Comparison of ENCODE assay signal across 21 cellular contexts in the genomic region with DNA sequence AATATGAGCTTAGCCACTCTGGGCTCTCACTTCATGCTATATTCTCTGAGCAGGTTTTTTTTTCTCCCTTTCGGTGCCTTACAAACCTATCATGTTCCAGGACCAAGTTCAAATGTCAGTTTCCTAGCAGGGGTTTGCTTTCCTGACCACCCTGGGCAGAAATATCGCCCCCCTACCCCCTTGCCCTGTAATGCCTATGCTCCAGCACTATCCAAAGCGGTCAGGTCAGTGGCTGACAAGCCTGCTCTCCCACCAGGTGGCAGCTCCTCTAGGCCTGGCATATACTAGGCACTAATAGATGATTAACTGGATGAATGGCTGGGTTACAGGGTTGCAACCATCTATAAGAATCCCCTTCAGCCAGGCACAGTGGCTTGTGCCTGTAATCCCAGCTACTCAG. TPM values are rescaled to one million over a fixed set of nuclear protein-coding genes. Genes with fewer than 3 reads are reported as not detected.
DNase-seq lines count a peak whose midpoint lies in the region; ATAC-seq, FAIRE-seq and TF ChIP-seq lines count a peak whose summit lies in the region.
"Had no signal": no experiment of that assay in that cellular context is flagged by ENCODE, and none has a peak within 500 bp of the region (broad histone marks: within the 10 kb centered on the region; RNA-seq: fewer than 3 reads in every experiment).

No MANE protein-coding gene starts in this region.

- H3K27me3 ChIP-seq in spleen (replicated peaks in 1 of 7) = no peaks in the 10 kb centered on the region
- H3K27me3 ChIP-seq in CD4-positive, alpha-beta memory T cell (ENCODE audit: insufficient read depth, low read length) = no peaks in the 10 kb centered on the region

- no peak overlapping the region for H3K27ac ChIP-seq in A549
- H3K27ac ChIP-seq in VCaP = no peak overlapping the region
- no peak overlapping the region for H3K27ac ChIP-seq in spleen
- no peak overlapping the region for H3K27ac ChIP-seq in CD4-positive, alpha-beta memory T cell (ENCODE audit: low read depth, low read length)
- H3K27ac ChIP-seq: parathyroid adenoma, skin epidermis had no signal

- no peak for FAIRE-seq in A549 (lab: Jason Lieb, UNC)

- H3K4me2 ChIP-seq in A549 = no peak overlapping the region

- 85% methylated on average over 3 of the region's 3 CpGs for WGBS in A549 (ENCODE audit: missing lambda C conversion rate)
- 76 to 95% (median 82%) methylated on average over 3 of the region's 3 CpGs for WGBS in spleen, 5 donors

- no peak for TF ChIP-seq RAD21 in A549 (conservative IDR thresholded peaks at IDR 0.05 in 1 of 2, IDR thresholded peaks at IDR 0.05 in 1 of 2)

- peaks cover 0 to 20% (median 0%) of the 10 kb centered on the region in 6 donors for H3K36me3 ChIP-seq in spleen
- H3K36me3 ChIP-seq in CD4-positive, alpha-beta memory T cell (ENCODE audit: insufficient read depth, low read length) = no peaks in the 10 kb centered on the region

- peaks cover 4 to 6% of the 10 kb centered on the region in 2 donors for H3K27me3 Mint-ChIP-seq in CD4-positive, alpha-beta memory T cell
- H3K27me3 Mint-ChIP-seq: activated naive CD8-positive, alpha-beta T cell; activated T-cell treated with anti-CD3 and anti-CD28 coated beads, Interleukin-2, amount 50 U/mL, for 24 hours had no signal

- TF ChIP-seq EP300 in A549 (IDR thresholded peaks at IDR 0.05) = no peak

- H3K9me3 ChIP-seq in A549 (no peaks in the 10 kb centered on the region), spleen (no peaks in the 10 kb centered on the region)
- no peaks in the 10 kb centered on the region for H3K9me3 ChIP-seq in CD4-positive, alpha-beta memory T cell (ENCODE audit: control insufficient read depth in 1 of 2, low read length in 2 of 2)

- H3K4me3 Mint-ChIP-seq in CD4-positive, alpha-beta memory T cell = no peak overlapping the region
- H3K4me3 Mint-ChIP-seq: activated CD4-positive, alpha-beta memory T cell treated with anti-CD3 and anti-CD28 coated beads for 36 hours; activated naive CD8-positive, alpha-beta T cell; activated T-cell treated with anti-CD3 and anti-CD28 coated beads, Interleukin-2, amount 50 U/mL, for 24 hours; CD8-positive, alpha-beta memory T cell; IgD-negative memory B cell had no signal

- no peaks in the 10 kb centered on the region for H3K36me3 Mint-ChIP-seq in CD4-positive, alpha-beta memory T cell
- H3K36me3 Mint-ChIP-seq: activated CD4-positive, alpha-beta memory T cell treated with anti-CD3 and anti-CD28 coated beads for 36 hours; activated naive CD8-positive, alpha-beta T cell; IgD-negative memory B cell had no signal

- no peaks in the 10 kb centered on the region for H3K4me1 Mint-ChIP-seq in CD4-positive, alpha-beta memory T cell
- H3K4me1 Mint-ChIP-seq: CD8-positive, alpha-beta memory T cell; IgD-negative memory B cell had no signal

- TF ChIP-seq CTCF in A549 (IDR thresholded peaks at IDR 0.05) (no peak), GM12873 (IDR thresholded peaks at IDR 0.05; ENCODE audit: insufficient read depth, low read depth, low read length, missing control alignments) (peak; percentile 10), VCaP (conservative IDR thresholded peaks at IDR 0.05) (peak; percentile 53), spleen (IDR thresholded peaks at IDR 0.05 in 8 of 11, conservative IDR thresholded peaks at IDR 0.05 in 3 of 11) (no peak)

- H3K9me3 Mint-ChIP-seq in CD4-positive, alpha-beta memory T cell = no peaks in the 10 kb centered on the region
- H3K9me3 Mint-ChIP-seq: activated CD4-positive, alpha-beta memory T cell treated with anti-CD3 and anti-CD28 coated beads for 36 hours; activated T-cell treated with anti-CD3 and anti-CD28 coated beads, Interleukin-2, amount 50 U/mL, for 24 hours; CD8-positive, alpha-beta memory T cell; IgD-negative memory B cell had no signal

- no peaks in the 10 kb centered on the region for H3K4me1 ChIP-seq in A549
- no peaks in the 10 kb centered on the region for H3K4me1 ChIP-seq in spleen
- no peaks in the 10 kb centered on the region for H3K4me1 ChIP-seq in CD4-positive, alpha-beta memory T cell (ENCODE audit: insufficient read depth, low read length)
- H3K4me1 ChIP-seq: parathyroid adenoma had no signal

- no peak overlapping the region for H3K27ac Mint-ChIP-seq in CD4-positive, alpha-beta memory T cell
- H3K27ac Mint-ChIP-seq: activated CD4-positive, alpha-beta memory T cell treated with anti-CD3 and anti-CD28 coated beads for 36 hours; activated naive CD8-positive, alpha-beta T cell; activated T-cell treated with anti-CD3 and anti-CD28 coated beads, Interleukin-2, amount 50 U/mL, for 24 hours; CD8-positive, alpha-beta memory T cell; IgD-negative memory B cell had no signal

- no peak for TF ChIP-seq POLR2A in A549 (IDR thresholded peaks at IDR 0.05; ENCODE audit: low read length)
- TF ChIP-seq POLR2A in spleen (IDR thresholded peaks at IDR 0.05) = no peak

- CTCF ChIA-PET in A549 (lab: Yijun Ruan, JAX) = interaction anchor here (0.5 to 10.5 kb wide), 14 partner anchors 8 to 709 kb away, joined by 3 to 142 read pairs (median 4); partner anchors contain the start of gene SCAND1
- CTCF ChIA-PET in CD4-positive, alpha-beta memory T cell (lab: Charles Lee; ENCODE audit: partially characterized antibody) = interaction anchor here (1.4 to 4.7 kb wide), 3 partner anchors 8 to 229 kb away, joined by 4 to 41 read pairs (median 20); no protein-coding TSS in a partner anchor

- DNase-seq in A549 (ENCODE audit: low read depth in 1 of 2, low spot score in 1 of 2) (no peak), iris pigment epithelial cell (ENCODE audit: low read depth) (peak; percentile 3), spleen (no peak), G401 (ENCODE audit: low spot score) (no peak)
- DNase-seq in activated CD4-positive, CD25-positive, alpha-beta regulatory T cell (lab: John Stamatoyannopoulos, UW) = no peak
- DNase-seq in CD4-positive, alpha-beta memory T cell = no peak
- DNase-seq: activated CD4-positive, alpha-beta memory T cell treated with anti-CD3 and anti-CD28 coated beads for 36 hours; activated T-cell treated with anti-CD3 and anti-CD28 coated beads, Interleukin-2, amount 50 U/mL, for 24 hours; caudate nucleus; CD8-positive, alpha-beta memory T cell; effector memory CD4-positive, alpha-beta T cell; NCI-H2081; NCI-H69; stimulated activated CD4-positive, alpha-beta T cell treated with anti-CD3 and anti-CD28 coated beads, Interleukin-4, amount 100 ng/mL, for 4 hours; stimulated activated CD8-positive, alpha-beta memory T cell treated with anti-CD3 and anti-CD28 coated beads, Interleukin-4, amount 100 ng/mL, for 48 hours had no signal

- H3K4me3 ChIP-seq in A549 (no peak overlapping the region), spleen (no peak overlapping the region)
- H3K4me3 ChIP-seq in CD4-positive, alpha-beta memory T cell (ENCODE audit: low read length in 2 of 2) = no peak overlapping the region
- H3K4me3 ChIP-seq: skin epidermis had no signal

- POLR2A ChIA-PET in A549 (lab: Yijun Ruan, JAX) = no interaction called here
- POLR2A ChIA-PET in CD4-positive, alpha-beta memory T cell (lab: Charles Lee; ENCODE audit: partially characterized antibody) = no interaction called here

- intact Hi-C loops in spleen (cut with DNase I; ENCODE audit: low total_unique reads) = no loop called here
- intact Hi-C loops in CD4-positive, alpha-beta memory T cell (cut with micrococcal nuclease) = no loop called here

- peak; percentile 48 to 57; a peak in 3 of 6 replicates for ATAC-seq in A549

- in situ Hi-C loops in G401 (cut with HindIII; ENCODE audit: low sequenced_read_pairs) = no loop called here

TF ChIP-seq in A549, 52 proteins besides CTCF, POLR2A, EP300 and RAD21 (continues in another document):
- TF ChIP-seq SMC3 (IDR thresholded peaks at IDR 0.05) = no peak
- TF ChIP-seq, protein P1, sequence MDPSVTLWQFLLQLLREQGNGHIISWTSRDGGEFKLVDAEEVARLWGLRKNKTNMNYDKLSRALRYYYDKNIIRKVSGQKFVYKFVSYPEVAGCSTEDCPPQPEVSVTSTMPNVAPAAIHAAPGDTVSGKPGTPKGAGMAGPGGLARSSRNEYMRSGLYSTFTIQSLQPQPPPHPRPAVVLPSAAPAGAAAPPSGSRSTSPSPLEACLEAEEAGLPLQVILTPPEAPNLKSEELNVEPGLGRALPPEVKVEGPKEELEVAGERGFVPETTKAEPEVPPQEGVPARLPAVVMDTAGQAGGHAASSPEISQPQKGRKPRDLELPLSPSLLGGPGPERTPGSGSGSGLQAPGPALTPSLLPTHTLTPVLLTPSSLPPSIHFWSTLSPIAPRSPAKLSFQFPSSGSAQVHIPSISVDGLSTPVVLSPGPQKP (IDR thresholded peaks at IDR 0.05; ENCODE audit: low read depth, low read length) = no peak

RNA-seq across cellular contexts. Expression of gene AAR2, which starts 25.7 kb away (rescaled TPM):
- polyA plus RNA-seq in A549 (2011; rRNA removed) (29.2 and 38.0 TPM in 2 replicates), A549 (2017; fragmentation: RNase III; extraction: RNeasy Plus Mini Kit Qiagen cat#74134 plus additional on column Dnase treatment) (26.8 to 27.2 TPM (median 27.2 TPM) in 3 replicates), spleen (10 to 100 TPM; 13.3 to 19.7 (median 18.2) TPM)
- polyA plus RNA-seq in A549 (2012; cell fraction: cytosol; rRNA removed) = 27.8 and 38.8 TPM in 2 replicates
- 36.7 and 45.9 TPM in 2 replicates for polyA plus RNA-seq in A549 (2012; cell fraction: nucleus; rRNA removed)
- 46.0 and 55.3 TPM in 2 replicates for polyA minus RNA-seq in A549 (2011; rRNA and poly(A)+ RNA removed)
- 10 to 100 TPM; 18.2 to 30.0 (median 21.9) TPM for total RNA-seq in spleen
- 41.4 and 42.2 TPM in 2 replicates for total RNA-seq in G401 (2014; rRNA removed; shearing (Covaris generic))
- 10 to 100 TPM; 21.7 to 23.0 TPM for total RNA-seq in CD4-positive, alpha-beta memory T cell
- 10 to 100 TPM; 42.2 to 54.3 TPM for polyA plus RNA-seq in CD4-positive, alpha-beta memory T cell

RNA-seq across cellular contexts. Expression of gene EPB41L1, which starts 56.0 kb away (rescaled TPM):
- polyA plus RNA-seq in A549 (2011; rRNA removed) (45.9 and 50.0 TPM in 2 replicates), A549 (2017; fragmentation: RNase III; extraction: RNeasy Plus Mini Kit Qiagen cat#74134 plus additional on column Dnase treatment) (81.6 to 94.4 TPM (median 84.2 TPM) in 3 replicates), spleen (1 to 10 TPM; 1.5 to 2.6 (median 1.5) TPM)
- polyA plus RNA-seq in A549 (2012; cell fraction: cytosol; rRNA removed) = 45.6 and 53.1 TPM in 2 replicates
- 55.6 and 60.8 TPM in 2 replicates for polyA plus RNA-seq in A549 (2012; cell fraction: nucleus; rRNA removed)
- polyA minus RNA-seq in A549 (2011; rRNA and poly(A)+ RNA removed) = 42.9 and 66.1 TPM in 2 replicates
- 10 to 100 TPM in 5 of 7 donors, 1 to 10 TPM in 2; 8.7 to 18.6 (median 16.2) TPM for total RNA-seq in spleen
- 12.9 and 22.7 TPM in 2 replicates for total RNA-seq in G401 (2014; rRNA removed; shearing (Covaris generic))
- under 1 TPM; 0.17 to 0.30 TPM for total RNA-seq in CD4-positive, alpha-beta memory T cell
- polyA plus RNA-seq in CD4-positive, alpha-beta memory T cell = not detected
- polyA plus RNA-seq: CD8-positive, alpha-beta memory T cell had no signal

Comparison
In these comparisons a context has a peak if more than half of its experiments do, and no peak if none do; other contexts are left out.
1. CTCF ChIP-seq: peak in GM12873 (single experiment) and VCaP (single experiment); none in A549 (single experiment) and spleen (0 of 11).
2. RNA of gene EPB41L1, which starts 56.0 kb away (total RNA-seq): 12.9 to 22.7 TPM in G401 and 8.7 to 18.6 TPM in spleen; 0.17 to 0.30 TPM in CD4-positive, alpha-beta memory T cell; every median in the first group is over 4 times any median in the second.